ENCODE assay signal across 8 cellular contexts in genomic region chr16:69397821-69398521, GRCh38. TPM values are rescaled to one million over a fixed set of nuclear protein-coding genes. Genes with fewer than 3 reads are reported as not detected.
DNase-seq lines count a peak whose midpoint lies in the region; ATAC-seq, FAIRE-seq and TF ChIP-seq lines count a peak whose summit lies in the region.

No MANE protein-coding gene starts in this region.

- H3K36me3 ChIP-seq in Peyer's patch = no peaks in the 10 kb centered on the region
- no peaks in the 10 kb centered on the region for H3K36me3 ChIP-seq in endothelial cell of umbilical vein (ENCODE audit: control insufficient read depth in 2 of 2, extremely low read depth in 1 of 2, insufficient read depth in 2 of 2, low read length in 2 of 2)

- H3K4me3 ChIP-seq in Peyer's patch = no peak overlapping the region
- H3K4me3 ChIP-seq in endothelial cell of umbilical vein (replicated peaks in 1 of 3; ENCODE audit: insufficient read depth in 1 of 3, low read depth in 1 of 3, low read length in 3 of 3) = peak overlapping the region in 1 of 3 experiments; percentile 55

- peak overlapping the region; percentile 96 for H3K4me2 ChIP-seq in endothelial cell of umbilical vein (ENCODE audit: insufficient read depth, low read length)

- H2AFZ ChIP-seq in endothelial cell of umbilical vein (ENCODE audit: low read depth, low read length) = peak overlapping the region; percentile 97

- peak; percentile 80 for FAIRE-seq in endothelial cell of umbilical vein (lab: Jason Lieb, UNC)

- peak; percentile 84 for ATAC-seq in Right ventricle myocardium inferior
- no peak for ATAC-seq in GM18519 (IDR thresholded peaks at IDR 0.05; ENCODE audit: low FRiP score, unreplicated experiment)
- no peak for ATAC-seq in GM21576 (IDR thresholded peaks at IDR 0.05; ENCODE audit: unreplicated experiment)

- no peaks in the 10 kb centered on the region for H4K20me1 ChIP-seq in endothelial cell of umbilical vein (replicated peaks; ENCODE audit: control insufficient read depth, extremely low read depth, insufficient read depth, low read length)

- H3K36me3 Mint-ChIP-seq in T-helper 2 cell treated with Interferon-gamma antibody and Interleukin-4, amounts not matched to agents 5 μg/mL and 100 μg/mL, for 36 hours (ENCODE audit: low read depth) = no peaks in the 10 kb centered on the region

- no peak overlapping the region for H3K4me3 Mint-ChIP-seq in T-helper 2 cell treated with Interferon-gamma antibody and Interleukin-4, amounts not matched to agents 5 μg/mL and 100 μg/mL, for 36 hours

- no peak overlapping the region for H3K27ac Mint-ChIP-seq in T-helper 2 cell treated with Interferon-gamma antibody and Interleukin-4, amounts not matched to agents 5 μg/mL and 100 μg/mL, for 36 hours

- peak in 1 of 2 donors; percentile 9 for TF ChIP-seq POLR2A in Peyer's patch (IDR thresholded peaks at IDR 0.05)
- no peak for TF ChIP-seq POLR2A in endothelial cell of umbilical vein (IDR thresholded peaks at IDR 0.05; ENCODE audit: low read depth, low read length)

- DNase-seq in Right ventricle myocardium inferior (ENCODE audit: missing footprints) (no peak), cardiac septum (ENCODE audit: low spot score) (no peak), Peyer's patch (no peak), endothelial cell of umbilical vein (ENCODE audit: low read depth, low spot score) (peak; percentile 90), mucosa of gallbladder (ENCODE audit: low spot score) (peak; percentile 44)
- DNase-seq in T-helper 2 cell treated with Interferon-gamma antibody and Interleukin-4, amounts not matched to agents 5 μg/mL and 100 μg/mL, for 36 hours (ENCODE audit: low spot score) = no peak

- no peaks in the 10 kb centered on the region for H3K9me3 Mint-ChIP-seq in T-helper 2 cell treated with Interferon-gamma antibody and Interleukin-4, amounts not matched to agents 5 μg/mL and 100 μg/mL, for 36 hours

- POLR2A ChIA-PET in endothelial cell of umbilical vein (lab: Charles Lee) = interaction anchor here (0.5 kb wide), 1 partner anchor 134 kb away, joined by 3 read pairs; no protein-coding TSS in a partner anchor

- peaks cover 17% of the 10 kb centered on the region for H3K4me1 Mint-ChIP-seq in T-helper 2 cell treated with Interferon-gamma antibody and Interleukin-4, amounts not matched to agents 5 μg/mL and 100 μg/mL, for 36 hours (ENCODE audit: low read depth)

- no TSS peak for BruUV-seq in endothelial cell of umbilical vein (replicated peaks; lab: Mats Ljungman, UMichigan)

- H3K79me2 ChIP-seq in endothelial cell of umbilical vein (ENCODE audit: control insufficient read depth, insufficient read depth, low read length) = no peaks in the 10 kb centered on the region

- H3K9me3 ChIP-seq in Peyer's patch (no peaks in the 10 kb centered on the region), endothelial cell of umbilical vein (replicated peaks; ENCODE audit: control insufficient read depth, insufficient read depth, low read length) (no peaks in the 10 kb centered on the region)

- H3K27me3 ChIP-seq in Peyer's patch = no peaks in the 10 kb centered on the region
- H3K27me3 ChIP-seq in endothelial cell of umbilical vein (ENCODE audit: control insufficient read depth in 2 of 2, insufficient read depth in 2 of 2, low read length in 2 of 2) = peaks cover 0 to 1% of the 10 kb centered on the region in 2 experiments

- CTCF ChIA-PET in endothelial cell of umbilical vein (lab: Charles Lee) = interaction anchor here (0.6 to 5.2 kb wide), 49 partner anchors 11 to 451 kb away, joined by 3 to 57 read pairs (median 4); partner anchors contain the start of genes CYB5B, NFAT5 and NOB1

- peaks cover 4% of the 10 kb centered on the region for H3K27me3 Mint-ChIP-seq in T-helper 2 cell treated with Interferon-gamma antibody and Interleukin-4, amounts not matched to agents 5 μg/mL and 100 μg/mL, for 36 hours (ENCODE audit: low read depth)

- H3K4me1 ChIP-seq in Peyer's patch = peaks cover 0 to 15% (median 7%) of the 10 kb centered on the region in 4 donors
- peaks cover 44% of the 10 kb centered on the region for H3K4me1 ChIP-seq in endothelial cell of umbilical vein (ENCODE audit: control insufficient read depth, extremely low read depth, insufficient read depth, low read length)

- TF ChIP-seq CTCF in Peyer's patch (IDR thresholded peaks at IDR 0.05) = peak in 5 of 6 experiments; percentile 20 to 57 (median 37)
- TF ChIP-seq CTCF in endothelial cell of umbilical vein (IDR thresholded peaks at IDR 0.05; ENCODE audit: extremely low read depth in 1 of 2, insufficient read depth in 1 of 2, low read depth in 1 of 2, low read length in 2 of 2) = peak; percentile 74 to 76

- peak overlapping the region; percentile 38 to 89 (median 60) for H3K27ac ChIP-seq in Peyer's patch
- peak overlapping the region; percentile 92 for H3K27ac ChIP-seq in endothelial cell of umbilical vein (ENCODE audit: insufficient read depth, low read depth, low read length)

- intact Hi-C loops in Right ventricle myocardium inferior (cut with DNase I) = loop anchor here (2.0 to 5.0 kb wide), 3 partner anchors 84 to 219 kb away; partner anchors contain the start of gene NFAT5
- intact Hi-C loops in cardiac septum (cut with DNase I) = loop anchor here (2.0 to 5.0 kb wide), 5 partner anchors 49 to 357 kb away; partner anchors contain the start of genes NFAT5 and NOB1
- intact Hi-C loops in endothelial cell of umbilical vein (cut with micrococcal nuclease) = loop anchor here (1.0 to 10.0 kb wide), 6 partner anchors 26 to 311 kb away; partner anchors contain the start of genes CYB5B and NFAT5

- H3K9ac ChIP-seq in endothelial cell of umbilical vein (replicated peaks; ENCODE audit: extremely low read depth, insufficient read depth, low read length) = peak overlapping the region; percentile 71

- no peaks in the 10 kb centered on the region for H3K9me1 ChIP-seq in endothelial cell of umbilical vein (replicated peaks; ENCODE audit: control insufficient read depth, extremely low read depth, insufficient read depth, low read length)

- dilution Hi-C loops in endothelial cell of umbilical vein (cut with MboI; ENCODE audit: extremely low pct_ligation_motif_present, low sequenced_read_pairs) = no loop called here

RNA-seq across cellular contexts. Expression of gene TERF2, which starts 12.2 kb away (rescaled TPM):
- total RNA-seq in Right ventricle myocardium inferior = 24.8 TPM
- 27.9 TPM for total RNA-seq in cardiac septum
- total RNA-seq in Peyer's patch = 10 to 100 TPM; 17.0 to 47.4 (median 28.5) TPM
- total RNA-seq in endothelial cell of umbilical vein = 32.8 and 36.0 TPM in 2 replicates
- polyA plus RNA-seq in endothelial cell of umbilical vein = 11.9 and 13.9 TPM in 2 replicates
- polyA plus RNA-seq in endothelial cell of umbilical vein (2011; cell fraction: cytosol; rRNA removed) = 16.0 and 16.3 TPM in 2 replicates
- polyA plus RNA-seq in endothelial cell of umbilical vein (2011; cell fraction: nucleus; rRNA removed) = 13.1 and 14.7 TPM in 2 replicates
- 21.7 and 28.4 TPM in 2 replicates for polyA plus RNA-seq in endothelial cell of umbilical vein (2012)
- 18.4 and 18.8 TPM in 2 replicates for polyA minus RNA-seq in endothelial cell of umbilical vein
- polyA minus RNA-seq in endothelial cell of umbilical vein (2011; cell fraction: cytosol; rRNA and poly(A)+ RNA removed) = 26.8 TPM
- polyA minus RNA-seq in endothelial cell of umbilical vein (2011; cell fraction: nucleus; rRNA and poly(A)+ RNA removed) = 10.0 and 14.1 TPM in 2 replicates
- 28.6 TPM for total RNA-seq in mucosa of gallbladder

RNA-seq across cellular contexts. Expression of gene CYB5B, which starts 26.4 kb away (rescaled TPM):
- total RNA-seq in Right ventricle myocardium inferior = 65.5 TPM
- total RNA-seq in cardiac septum = 53.2 TPM
- 10 to 100 TPM; 62.7 to 95.7 (median 65.7) TPM for total RNA-seq in Peyer's patch
- 169 and 176 TPM in 2 replicates for total RNA-seq in endothelial cell of umbilical vein
- polyA plus RNA-seq in endothelial cell of umbilical vein = 173 and 175 TPM in 2 replicates
- polyA plus RNA-seq in endothelial cell of umbilical vein (2011; cell fraction: cytosol; rRNA removed) = 160 and 192 TPM in 2 replicates
- 92.2 and 94.9 TPM in 2 replicates for polyA plus RNA-seq in endothelial cell of umbilical vein (2011; cell fraction: nucleus; rRNA removed)
- 106 and 126 TPM in 2 replicates for polyA plus RNA-seq in endothelial cell of umbilical vein (2012)
- 230 and 239 TPM in 2 replicates for polyA minus RNA-seq in endothelial cell of umbilical vein
- 45.1 TPM for polyA minus RNA-seq in endothelial cell of umbilical vein (2011; cell fraction: cytosol; rRNA and poly(A)+ RNA removed)
- polyA minus RNA-seq in endothelial cell of umbilical vein (2011; cell fraction: nucleus; rRNA and poly(A)+ RNA removed) = 57.8 and 76.4 TPM in 2 replicates
- 84.7 TPM for total RNA-seq in mucosa of gallbladder

RNA-seq across cellular contexts. Expression of gene TMED6, which starts 46.4 kb away (rescaled TPM):
- total RNA-seq in Right ventricle myocardium inferior (not detected), cardiac septum (0.38 TPM), Peyer's patch (1 to 10 TPM; 4.3 to 9.9 (median 6.6) TPM), endothelial cell of umbilical vein (0.37 and 1.2 TPM in 2 replicates), mucosa of gallbladder (1.0 TPM)
- polyA plus RNA-seq in endothelial cell of umbilical vein = not detected in 2 replicates
- polyA plus RNA-seq in endothelial cell of umbilical vein (2011; cell fraction: cytosol; rRNA removed) = not detected in 2 replicates
- 0.32 and 0.68 TPM in 2 replicates for polyA plus RNA-seq in endothelial cell of umbilical vein (2011; cell fraction: nucleus; rRNA removed)
- 0.68 and 0.74 TPM in 2 replicates for polyA plus RNA-seq in endothelial cell of umbilical vein (2012)
- 1.4 TPM in 1 of 2 replicates, not detected in the other for polyA minus RNA-seq in endothelial cell of umbilical vein
- not detected for polyA minus RNA-seq in endothelial cell of umbilical vein (2011; cell fraction: cytosol; rRNA and poly(A)+ RNA removed)
- polyA minus RNA-seq in endothelial cell of umbilical vein (2011; cell fraction: nucleus; rRNA and poly(A)+ RNA removed) = 0.91 TPM in 1 of 2 replicates, not detected in the other

RNA-seq across cellular contexts. Expression of gene NIP7, which starts 58.4 kb away (rescaled TPM):
- total RNA-seq in Right ventricle myocardium inferior (9.6 TPM), cardiac septum (10.6 TPM), Peyer's patch (10 to 100 TPM in 2 of 4 donors, 1 to 10 TPM in 2; 6.9 to 20.6 (median 10.5) TPM), endothelial cell of umbilical vein (40.9 and 46.8 TPM in 2 replicates), mucosa of gallbladder (14.7 TPM)
- polyA plus RNA-seq in endothelial cell of umbilical vein = 8.1 and 8.8 TPM in 2 replicates
- polyA plus RNA-seq in endothelial cell of umbilical vein (2011; cell fraction: cytosol; rRNA removed) = 11.6 and 12.3 TPM in 2 replicates
- polyA plus RNA-seq in endothelial cell of umbilical vein (2011; cell fraction: nucleus; rRNA removed) = 8.6 and 10.4 TPM in 2 replicates
- polyA plus RNA-seq in endothelial cell of umbilical vein (2012) = 32.2 and 44.1 TPM in 2 replicates
- 16.8 and 17.6 TPM in 2 replicates for polyA minus RNA-seq in endothelial cell of umbilical vein
- polyA minus RNA-seq in endothelial cell of umbilical vein (2011; cell fraction: cytosol; rRNA and poly(A)+ RNA removed) = 12.2 TPM
- 6.8 and 10.9 TPM in 2 replicates for polyA minus RNA-seq in endothelial cell of umbilical vein (2011; cell fraction: nucleus; rRNA and poly(A)+ RNA removed)

RNA-seq across cellular contexts. Expression of gene COG8, which starts 58.6 kb away (rescaled TPM):
- total RNA-seq in Right ventricle myocardium inferior = 19.6 TPM
- total RNA-seq in cardiac septum = 21.6 TPM
- total RNA-seq in Peyer's patch = 10 to 100 TPM; 57.3 to 79.5 (median 77.0) TPM
- 25.1 and 31.6 TPM in 2 replicates for total RNA-seq in endothelial cell of umbilical vein
- polyA plus RNA-seq in endothelial cell of umbilical vein = 29.0 and 33.2 TPM in 2 replicates
- polyA plus RNA-seq in endothelial cell of umbilical vein (2011; cell fraction: cytosol; rRNA removed) = 22.4 and 24.1 TPM in 2 replicates
- 18.7 and 19.8 TPM in 2 replicates for polyA plus RNA-seq in endothelial cell of umbilical vein (2011; cell fraction: nucleus; rRNA removed)
- 14.8 and 19.5 TPM in 2 replicates for polyA plus RNA-seq in endothelial cell of umbilical vein (2012)
- polyA minus RNA-seq in endothelial cell of umbilical vein = 33.7 and 40.4 TPM in 2 replicates
- polyA minus RNA-seq in endothelial cell of umbilical vein (2011; cell fraction: cytosol; rRNA and poly(A)+ RNA removed) = 43.8 TPM
- 19.0 and 21.7 TPM in 2 replicates for polyA minus RNA-seq in endothelial cell of umbilical vein (2011; cell fraction: nucleus; rRNA and poly(A)+ RNA removed)
- 42.7 TPM for total RNA-seq in mucosa of gallbladder

Comparison
In these comparisons a context has a peak if more than half of its experiments do, and no peak if none do; other contexts are left out.
1. DNase-seq: peak in endothelial cell of umbilical vein (single experiment) and mucosa of gallbladder (single experiment); none in Right ventricle myocardium inferior (single experiment), cardiac septum (single experiment), Peyer's patch (0 of 3) and T-helper 2 cell treated with Interferon-gamma antibody and Interleukin-4, amounts not matched to agents 5 μg/mL and 100 μg/mL, for 36 hours (single experiment).